In the genomic region with DNA sequence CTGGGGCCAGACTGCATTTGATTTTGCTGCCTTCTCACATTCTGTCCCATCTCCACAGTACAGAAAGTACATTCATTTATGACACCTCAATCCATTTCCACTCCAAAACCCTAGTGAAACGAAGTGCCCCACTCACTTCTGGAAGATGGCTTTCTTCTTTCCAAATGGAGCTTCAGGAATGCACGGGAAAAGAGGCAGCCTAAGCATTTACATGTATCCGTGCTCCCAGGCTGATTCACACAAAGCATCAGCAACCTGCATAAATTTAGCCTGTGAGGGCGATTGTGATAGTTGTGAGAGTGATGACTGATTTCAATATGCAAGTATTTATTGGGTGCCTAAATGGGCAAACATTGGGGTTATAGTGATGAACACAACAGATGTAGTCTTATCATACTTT, we compare ENCODE assay signal across 23 cellular contexts.
"Had no signal": no experiment of that assay in that cellular context is flagged by ENCODE, and none has a peak within 500 bp of the region (broad histone marks: within the 10 kb centered on the region; RNA-seq: fewer than 3 reads in every experiment).

No MANE protein-coding gene starts in this region.

- H3K36me3 ChIP-seq: colonic mucosa, esophagus muscularis mucosa, gastroesophageal sphincter, heart left ventricle, lower lobe of right lung, ovary, sigmoid colon, thoracic aorta, tibial nerve, upper lobe of left lung had no signal

- H3K27ac ChIP-seq: colonic mucosa, esophagus muscularis mucosa, foreskin keratinocyte, gastroesophageal sphincter, heart left ventricle, hepatocyte, lower lobe of right lung, ovary, psoas muscle, sigmoid colon, thoracic aorta, tibial nerve, upper lobe of left lung had no signal

- H3K4me1 ChIP-seq: colonic mucosa, esophagus muscularis mucosa, foreskin keratinocyte, gastroesophageal sphincter, lower lobe of right lung, psoas muscle, sigmoid colon, tibial nerve, upper lobe of left lung had no signal

- H3K9me3 ChIP-seq: colonic mucosa, esophagus muscularis mucosa, gastroesophageal sphincter, heart left ventricle, lower lobe of right lung, mucosa of descending colon, ovary, psoas muscle, sigmoid colon, thoracic aorta, tibial nerve, upper lobe of left lung had no signal

- H3K4me2 ChIP-seq: hepatocyte had no signal

- H3K4me3 ChIP-seq: colonic mucosa, esophagus muscularis mucosa, gastroesophageal sphincter, heart left ventricle, hepatocyte, lower lobe of right lung, mucosa of descending colon, ovary, psoas muscle, sigmoid colon, thoracic aorta, tibial nerve, upper lobe of left lung had no signal

- H2AFZ ChIP-seq: hepatocyte had no signal

- H3K79me2 ChIP-seq: hepatocyte had no signal

- DNase-seq: colonic mucosa; effector memory CD4-positive, alpha-beta T cell; foreskin keratinocyte; heart left ventricle; left ventricle myocardium superior; lower lobe of right lung; mucosa of descending colon; naive B cell; occipital lobe; ovary; posterior cingulate gyrus; psoas muscle; right cardiac atrium; sigmoid colon; stimulated activated CD4-positive, alpha-beta T cell treated with anti-CD3 and anti-CD28 coated beads, Interleukin-2, amount 100 ng/mL, for 24 hours; stimulated activated CD4-positive, alpha-beta T cell treated with anti-CD3 and anti-CD28 coated beads, Interleukin-4, amount 100 ng/mL, for 24 hours; stimulated activated naive B cell treated with anti-CD40 and anti-IgM and Interleukin-4, amounts not matched to agents 10 μg/mL and 1 μg/mL and 100 μg/mL, for 72 hours; upper lobe of left lung had no signal

- H3K27me3 ChIP-seq: colonic mucosa, esophagus muscularis mucosa, foreskin keratinocyte, gastroesophageal sphincter, heart left ventricle, hepatocyte, ovary, sigmoid colon, tibial nerve, upper lobe of left lung had no signal
